Comparison of ENCODE assay signal across 1 cellular context in genomic region chr16:67155305-67156145, GRCh38.
TF ChIP-seq lines count a peak whose summit lies in the region.

No MANE protein-coding gene starts in this region.

TF ChIP-seq in HepG2, 621 proteins besides CTCF, POLR2A, EP300 and RAD21 (continued from another document and continues in another):
- peak; percentile 47; the same call in 1 of the 2 replicates for TF ChIP-seq IRF2 (CRISPR knock-in tag; IDR thresholded peaks at IDR 0.05)
- TF ChIP-seq ZNF263 (CRISPR knock-in tag; IDR thresholded peaks at IDR 0.05): peak; percentile 66
- 0 out of 2 replicates have a peak, but pooled peaks have one; percentile 58 for TF ChIP-seq PAX8 (CRISPR knock-in tag; IDR thresholded peaks at IDR 0.05; ENCODE audit: borderline replicate concordance)
- peak; percentile 13; the same call in 1 of the 2 replicates for TF ChIP-seq ZNF792 (CRISPR knock-in tag; IDR thresholded peaks at IDR 0.05)
- TF ChIP-seq HCFC1 (IDR thresholded peaks at IDR 0.05; ENCODE audit: low read depth, low read length): no peak
- no peak for TF ChIP-seq AKNA (CRISPR knock-in tag; IDR thresholded peaks at IDR 0.05; ENCODE audit: borderline replicate concordance)
- TF ChIP-seq ZNF235 (CRISPR knock-in tag; IDR thresholded peaks at IDR 0.05; ENCODE audit: borderline replicate concordance): 0 out of 2 replicates have a peak, but pooled peaks have one; percentile 23
- peak; percentile 60 for TF ChIP-seq SAP130 (CRISPR knock-in tag; IDR thresholded peaks at IDR 0.05; ENCODE audit: low read depth)
- TF ChIP-seq ZNF556 (CRISPR knock-in tag; IDR thresholded peaks at IDR 0.05; ENCODE audit: borderline replicate concordance): peak; percentile 94
- 0 out of 2 replicates have a peak, but pooled peaks have one; percentile 56 for TF ChIP-seq KDM3A (CRISPR knock-in tag; IDR thresholded peaks at IDR 0.05; ENCODE audit: low read depth)
- peak; percentile 77; the same call in 1 of the 2 replicates for TF ChIP-seq ZNF501 (CRISPR knock-in tag; IDR thresholded peaks at IDR 0.05)
- peak; percentile 83 for TF ChIP-seq ZNF768 (CRISPR knock-in tag; IDR thresholded peaks at IDR 0.05)
- TF ChIP-seq DMAP1 (CRISPR knock-in tag; IDR thresholded peaks at IDR 0.05): no peak
- TF ChIP-seq, protein P1, sequence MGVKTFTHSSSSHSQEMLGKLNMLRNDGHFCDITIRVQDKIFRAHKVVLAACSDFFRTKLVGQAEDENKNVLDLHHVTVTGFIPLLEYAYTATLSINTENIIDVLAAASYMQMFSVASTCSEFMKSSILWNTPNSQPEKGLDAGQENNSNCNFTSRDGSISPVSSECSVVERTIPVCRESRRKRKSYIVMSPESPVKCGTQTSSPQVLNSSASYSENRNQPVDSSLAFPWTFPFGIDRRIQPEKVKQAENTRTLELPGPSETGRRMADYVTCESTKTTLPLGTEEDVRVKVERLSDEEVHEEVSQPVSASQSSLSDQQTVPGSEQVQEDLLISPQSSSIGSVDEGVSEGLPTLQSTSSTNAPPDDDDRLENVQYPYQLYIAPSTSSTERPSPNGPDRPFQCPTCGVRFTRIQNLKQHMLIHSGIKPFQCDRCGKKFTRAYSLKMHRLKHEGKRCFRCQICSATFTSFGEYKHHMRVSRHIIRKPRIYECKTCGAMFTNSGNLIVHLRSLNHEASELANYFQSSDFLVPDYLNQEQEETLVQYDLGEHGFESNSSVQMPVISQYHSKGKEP (CRISPR knock-in tag; IDR thresholded peaks at IDR 0.05): 0 out of 2 replicates have a peak, but pooled peaks have one; percentile 37
- TF ChIP-seq SP5 (CRISPR knock-in tag; IDR thresholded peaks at IDR 0.05; ENCODE audit: borderline replicate concordance, low read depth): 0 out of 2 replicates have a peak, but pooled peaks have one; percentile 6
- TF ChIP-seq, protein P2, sequence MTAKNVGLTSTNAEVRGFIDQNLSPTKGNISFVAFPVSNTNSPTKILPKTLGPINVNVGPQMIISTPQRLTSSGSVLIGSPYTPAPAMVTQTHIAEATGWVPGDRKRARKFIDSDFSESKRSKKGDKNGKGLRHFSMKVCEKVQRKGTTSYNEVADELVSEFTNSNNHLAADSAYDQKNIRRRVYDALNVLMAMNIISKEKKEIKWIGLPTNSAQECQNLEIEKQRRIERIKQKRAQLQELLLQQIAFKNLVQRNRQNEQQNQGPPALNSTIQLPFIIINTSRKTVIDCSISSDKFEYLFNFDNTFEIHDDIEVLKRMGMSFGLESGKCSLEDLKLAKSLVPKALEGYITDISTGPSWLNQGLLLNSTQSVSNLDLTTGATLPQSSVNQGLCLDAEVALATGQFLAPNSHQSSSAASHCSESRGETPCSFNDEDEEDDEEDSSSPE (CRISPR knock-in tag; IDR thresholded peaks at IDR 0.05): peak; percentile 71
- no peak for TF ChIP-seq PAF1 (CRISPR knock-in tag; IDR thresholded peaks at IDR 0.05)
- peak; percentile 40; the same call in 1 of the 2 replicates for TF ChIP-seq GFI1 (CRISPR knock-in tag; IDR thresholded peaks at IDR 0.05; ENCODE audit: borderline replicate concordance)
- no peak for TF ChIP-seq SMYD3 (CRISPR knock-in tag; IDR thresholded peaks at IDR 0.05)
- TF ChIP-seq HNRNPLL (IDR thresholded peaks at IDR 0.05; ENCODE audit: low read depth, low read length, poor library complexity, severe bottlenecking): peak; percentile 91
- 0 out of 2 replicates have a peak, but pooled peaks have one; percentile 33 for TF ChIP-seq KLF6 (CRISPR knock-in tag; IDR thresholded peaks at IDR 0.05)
- TF ChIP-seq ZNF747 (CRISPR knock-in tag; IDR thresholded peaks at IDR 0.05; ENCODE audit: borderline replicate concordance): no peak
- TF ChIP-seq KAT7 (CRISPR knock-in tag; IDR thresholded peaks at IDR 0.05; ENCODE audit: borderline replicate concordance): no peak
- TF ChIP-seq FOXK1 (CRISPR knock-in tag; IDR thresholded peaks at IDR 0.05; ENCODE audit: borderline replicate concordance, low read depth): peak; percentile 23; the same call in 1 of the 2 replicates
- TF ChIP-seq ZNF441 (CRISPR knock-in tag; IDR thresholded peaks at IDR 0.05; ENCODE audit: borderline replicate concordance): peak; percentile 72
- 0 out of 2 replicates have a peak, but pooled peaks have one; percentile 49 for TF ChIP-seq ZNF280D (CRISPR knock-in tag; IDR thresholded peaks at IDR 0.05)
- TF ChIP-seq ZNF546 (CRISPR knock-in tag; conservative IDR thresholded peaks at IDR 0.05): 0 out of 2 replicates have a peak, but pooled peaks have one; percentile 41
- TF ChIP-seq ZNF138 (CRISPR knock-in tag; IDR thresholded peaks at IDR 0.05; ENCODE audit: low read depth): no peak
- TF ChIP-seq IRF9 (CRISPR knock-in tag; IDR thresholded peaks at IDR 0.05; ENCODE audit: borderline replicate concordance): peak; percentile 81; the same call in 1 of the 2 replicates
- TF ChIP-seq, protein P3, sequence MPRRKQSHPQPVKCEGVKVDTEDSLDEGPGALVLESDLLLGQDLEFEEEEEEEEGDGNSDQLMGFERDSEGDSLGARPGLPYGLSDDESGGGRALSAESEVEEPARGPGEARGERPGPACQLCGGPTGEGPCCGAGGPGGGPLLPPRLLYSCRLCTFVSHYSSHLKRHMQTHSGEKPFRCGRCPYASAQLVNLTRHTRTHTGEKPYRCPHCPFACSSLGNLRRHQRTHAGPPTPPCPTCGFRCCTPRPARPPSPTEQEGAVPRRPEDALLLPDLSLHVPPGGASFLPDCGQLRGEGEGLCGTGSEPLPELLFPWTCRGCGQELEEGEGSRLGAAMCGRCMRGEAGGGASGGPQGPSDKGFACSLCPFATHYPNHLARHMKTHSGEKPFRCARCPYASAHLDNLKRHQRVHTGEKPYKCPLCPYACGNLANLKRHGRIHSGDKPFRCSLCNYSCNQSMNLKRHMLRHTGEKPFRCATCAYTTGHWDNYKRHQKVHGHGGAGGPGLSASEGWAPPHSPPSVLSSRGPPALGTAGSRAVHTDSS (CRISPR knock-in tag; conservative IDR thresholded peaks at IDR 0.05): peak; percentile 96
- TF ChIP-seq MIER3 (CRISPR knock-in tag; IDR thresholded peaks at IDR 0.05; ENCODE audit: borderline replicate concordance): 0 out of 2 replicates have a peak, but pooled peaks have one; percentile 19
- TF ChIP-seq, protein P4, sequence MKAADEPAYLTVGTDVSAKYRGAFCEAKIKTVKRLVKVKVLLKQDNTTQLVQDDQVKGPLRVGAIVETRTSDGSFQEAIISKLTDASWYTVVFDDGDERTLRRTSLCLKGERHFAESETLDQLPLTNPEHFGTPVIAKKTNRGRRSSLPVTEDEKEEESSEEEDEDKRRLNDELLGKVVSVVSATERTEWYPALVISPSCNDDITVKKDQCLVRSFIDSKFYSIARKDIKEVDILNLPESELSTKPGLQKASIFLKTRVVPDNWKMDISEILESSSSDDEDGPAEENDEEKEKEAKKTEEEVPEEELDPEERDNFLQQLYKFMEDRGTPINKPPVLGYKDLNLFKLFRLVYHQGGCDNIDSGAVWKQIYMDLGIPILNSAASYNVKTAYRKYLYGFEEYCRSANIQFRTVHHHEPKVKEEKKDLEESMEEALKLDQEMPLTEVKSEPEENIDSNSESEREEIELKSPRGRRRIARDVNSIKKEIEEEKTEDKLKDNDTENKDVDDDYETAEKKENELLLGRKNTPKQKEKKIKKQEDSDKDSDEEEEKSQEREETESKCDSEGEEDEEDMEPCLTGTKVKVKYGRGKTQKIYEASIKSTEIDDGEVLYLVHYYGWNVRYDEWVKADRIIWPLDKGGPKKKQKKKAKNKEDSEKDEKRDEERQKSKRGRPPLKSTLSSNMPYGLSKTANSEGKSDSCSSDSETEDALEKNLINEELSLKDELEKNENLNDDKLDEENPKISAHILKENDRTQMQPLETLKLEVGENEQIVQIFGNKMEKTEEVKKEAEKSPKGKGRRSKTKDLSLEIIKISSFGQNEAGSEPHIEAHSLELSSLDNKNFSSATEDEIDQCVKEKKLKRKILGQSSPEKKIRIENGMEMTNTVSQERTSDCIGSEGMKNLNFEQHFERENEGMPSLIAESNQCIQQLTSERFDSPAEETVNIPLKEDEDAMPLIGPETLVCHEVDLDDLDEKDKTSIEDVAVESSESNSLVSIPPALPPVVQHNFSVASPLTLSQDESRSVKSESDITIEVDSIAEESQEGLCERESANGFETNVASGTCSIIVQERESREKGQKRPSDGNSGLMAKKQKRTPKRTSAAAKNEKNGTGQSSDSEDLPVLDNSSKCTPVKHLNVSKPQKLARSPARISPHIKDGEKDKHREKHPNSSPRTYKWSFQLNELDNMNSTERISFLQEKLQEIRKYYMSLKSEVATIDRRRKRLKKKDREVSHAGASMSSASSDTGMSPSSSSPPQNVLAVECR (CRISPR knock-in tag; IDR thresholded peaks at IDR 0.05; ENCODE audit: borderline replicate concordance): peak; percentile 67; the same call in 1 of the 2 replicates
- 0 out of 2 replicates have a peak, but pooled peaks have one; percentile 78 for TF ChIP-seq ZNF619 (CRISPR knock-in tag; IDR thresholded peaks at IDR 0.05)
- TF ChIP-seq ELF3 (CRISPR knock-in tag; IDR thresholded peaks at IDR 0.05): peak; percentile 67; the same call in 1 of the 2 replicates
- no peak for TF ChIP-seq RBM39 (IDR thresholded peaks at IDR 0.05; ENCODE audit: low read depth, low read length, poor library complexity, severe bottlenecking)
- TF ChIP-seq ZNF572 (CRISPR knock-in tag; IDR thresholded peaks at IDR 0.05): 0 out of 2 replicates have a peak, but pooled peaks have one; percentile 30
- no peak for TF ChIP-seq FLYWCH1 (CRISPR knock-in tag; IDR thresholded peaks at IDR 0.05)
- TF ChIP-seq, protein P5, sequence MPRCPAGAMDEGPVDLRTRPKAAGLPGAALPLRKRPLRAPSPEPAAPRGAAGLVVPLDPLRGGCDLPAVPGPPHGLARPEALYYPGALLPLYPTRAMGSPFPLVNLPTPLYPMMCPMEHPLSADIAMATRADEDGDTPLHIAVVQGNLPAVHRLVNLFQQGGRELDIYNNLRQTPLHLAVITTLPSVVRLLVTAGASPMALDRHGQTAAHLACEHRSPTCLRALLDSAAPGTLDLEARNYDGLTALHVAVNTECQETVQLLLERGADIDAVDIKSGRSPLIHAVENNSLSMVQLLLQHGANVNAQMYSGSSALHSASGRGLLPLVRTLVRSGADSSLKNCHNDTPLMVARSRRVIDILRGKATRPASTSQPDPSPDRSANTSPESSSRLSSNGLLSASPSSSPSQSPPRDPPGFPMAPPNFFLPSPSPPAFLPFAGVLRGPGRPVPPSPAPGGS (CRISPR knock-in tag; IDR thresholded peaks at IDR 0.05): peak; percentile 43; the same call in 1 of the 2 replicates
- peak; percentile 73 for TF ChIP-seq AKAP8 (CRISPR knock-in tag; IDR thresholded peaks at IDR 0.05)
- peak; percentile 74 for TF ChIP-seq RNF2 (conservative IDR thresholded peaks at IDR 0.05; ENCODE audit: low read depth)
- no peak for TF ChIP-seq SOX13 (IDR thresholded peaks at IDR 0.05)
- peak in 1 of 2 experiments; percentile 30; a peak in 1 of 4 replicates for TF ChIP-seq SOX13 (CRISPR knock-in tag; conservative IDR thresholded peaks at IDR 0.05 in 1 of 2, IDR thresholded peaks at IDR 0.05 in 1 of 2)
- TF ChIP-seq ZFY (CRISPR knock-in tag; IDR thresholded peaks at IDR 0.05): 0 out of 2 replicates have a peak, but pooled peaks have one; percentile 48
